28 cellular contexts compared by ENCODE assay signal in the genomic region with DNA sequence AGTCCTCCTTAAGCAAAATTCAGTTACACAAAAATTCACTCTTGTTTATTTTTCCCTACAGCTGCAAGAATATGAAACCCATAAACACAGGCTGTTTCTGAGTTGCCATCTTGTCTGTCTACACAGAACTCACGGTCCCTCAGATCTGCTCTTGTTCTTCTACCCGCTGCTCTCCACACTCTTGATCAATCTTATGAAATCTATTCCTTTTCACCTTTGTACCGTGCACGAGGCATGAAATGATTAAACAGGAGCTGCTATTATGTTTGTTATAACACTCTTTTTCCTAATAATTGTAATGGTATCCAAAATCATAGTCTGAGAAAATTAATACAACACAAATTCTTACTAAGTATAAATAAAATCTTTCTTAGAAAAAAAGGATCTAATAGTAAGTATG.
"Had no signal": no experiment of that assay in that cellular context is flagged by ENCODE, and none has a peak within 500 bp of the region (broad histone marks: within the 10 kb centered on the region; RNA-seq: fewer than 3 reads in every experiment).

No MANE protein-coding gene starts in this region.

- H3K27me3 ChIP-seq: pancreas, sigmoid colon, stomach, testis, thyroid gland, transverse colon, upper lobe of left lung, vagina had no signal

- H3K36me3 ChIP-seq: lower lobe of right lung, pancreas, prostate gland, sigmoid colon, stomach, thyroid gland, transverse colon, upper lobe of left lung, vagina had no signal

- H3K27ac ChIP-seq: lower lobe of right lung, pancreas, prostate gland, sigmoid colon, stomach, testis, thyroid gland, transverse colon, upper lobe of left lung, vagina had no signal

- H3K4me1 ChIP-seq: prostate gland, testis had no signal

- H3K4me3 ChIP-seq: lower lobe of right lung, pancreas, prostate gland, sigmoid colon, smooth muscle cell, stomach, testis, thyroid gland, transverse colon, upper lobe of left lung, vagina had no signal

- H3K9me3 ChIP-seq: lower lobe of right lung, pancreas, prostate gland, sigmoid colon, stomach, testis, thyroid gland, transverse colon, upper lobe of left lung, vagina had no signal

- H3K4me2 ChIP-seq: smooth muscle cell had no signal

- DNase-seq: hypothalamus; immature natural killer cell; islet precursor cell; left ventricle myocardium superior; lower lobe of right lung; mammary epithelial cell; mesenchymal stem cell; naive thymus-derived CD8-positive, alpha-beta T cell; nucleus accumbens; pancreas; posterior cingulate gyrus; retina; right cardiac atrium; sigmoid colon; stimulated activated CD4-positive, alpha-beta T cell treated with anti-CD3 and anti-CD28 coated beads, Interleukin-1b, Interleukin-23, amount 100 ng/mL, for 48 hours; stimulated activated CD4-positive, alpha-beta T cell treated with anti-CD3 and anti-CD28 coated beads, Interleukin-2, amount 100 ng/mL, for 48 hours; stimulated activated CD4-positive, alpha-beta T cell treated with anti-CD3 and anti-CD28 coated beads, Interleukin-4, amount 100 ng/mL, for 4 hours; stimulated activated CD8-positive, alpha-beta memory T cell treated with anti-CD3 and anti-CD28 coated beads, Interleukin-4, amount 100 ng/mL, for 48 hours; stimulated activated naive CD4-positive, alpha-beta T cell treated with Interleukin-2 at 50 U/mL for 16 hours; stomach; testis; thyroid gland; transverse colon; upper lobe of left lung had no signal

- ATAC-seq: left ventricle myocardium superior; lower lobe of right lung; naive thymus-derived CD8-positive, alpha-beta T cell; pancreas; right cardiac atrium; stimulated activated memory B cell treated with anti-CD40 and anti-IgM and Interleukin-4, amounts not matched to agents 10 μg/mL and 1 μg/mL and 100 μg/mL, for 72 hours had no signal
